ENCODE assay signal across 27 cellular contexts in genomic region chr20:7025635-7026034, GRCh38.
"Had no signal": no experiment of that assay in that cellular context is flagged by ENCODE, and none has a peak within 500 bp of the region (broad histone marks: within the 10 kb centered on the region; RNA-seq: fewer than 3 reads in every experiment).

No MANE protein-coding gene starts in this region.

- H3K4me2 ChIP-seq: hepatocyte, neural progenitor cell had no signal

- DNase-seq: islet precursor cell; left ventricle myocardium superior; mesendoderm; naive B cell; natural killer cell; nephron progenitor cell; occipital lobe; stimulated activated CD4-positive, alpha-beta T cell treated with anti-CD3 and anti-CD28 coated beads, Interleukin-12 subunit alpha, Interleukin-12 subunit beta, amount 100 ng/mL, for 4 hours; stimulated activated CD4-positive, alpha-beta T cell treated with anti-CD3 and anti-CD28 coated beads, Interleukin-15, amount 100 ng/mL, for 24 hours; stimulated activated CD4-positive, alpha-beta T cell treated with anti-CD3 and anti-CD28 coated beads, Interleukin-2, amount 100 ng/mL, for 24 hours; stimulated activated CD4-positive, alpha-beta T cell treated with anti-CD3 and anti-CD28 coated beads, Interleukin-4, amount 100 ng/mL, for 1 hour; stimulated activated naive B cell treated with anti-CD40 and anti-IgM and Interleukin-4, amounts not matched to agents 10 μg/mL and 1 μg/mL and 100 μg/mL, for 72 hours; stimulated activated naive CD8-positive, alpha-beta T cell treated with anti-CD3 and anti-CD28 coated beads, Interleukin-15, Interleukin-2, amounts not matched to agents 100 U/mL and 50 U/mL, for 24 hours; stomach; testis; thyroid gland; trophoblast cell; uterus had no signal

- H3K4me3 ChIP-seq: hepatocyte, lung, neural progenitor cell, right atrium auricular region, skin epidermis, stomach, testis, thyroid gland, uterus had no signal

- H3K27ac ChIP-seq: hepatocyte, neural progenitor cell, neutrophil, right atrium auricular region, skin epidermis, stomach, testis, thyroid gland, uterus had no signal

- H3K4me1 Mint-ChIP-seq: mesothelial cell of epicardium; naive B cell; natural killer cell; neural progenitor cell; stimulated activated naive B cell treated with anti-CD40 and anti-IgM and Interleukin-4, amounts not matched to agents 10 μg/mL and 1 μg/mL and 100 μg/mL, for 72 hours had no signal

- H3K27ac Mint-ChIP-seq: mesothelial cell of epicardium; naive B cell; natural killer cell; nephron progenitor cell; neural progenitor cell; progenitor cell of endocrine pancreas; stimulated activated naive B cell treated with anti-CD40 and anti-IgM and Interleukin-4, amounts not matched to agents 10 μg/mL and 1 μg/mL and 100 μg/mL, for 72 hours had no signal

- H3K36me3 Mint-ChIP-seq: neural progenitor cell; stimulated activated naive B cell treated with anti-CD40 and anti-IgM and Interleukin-4, amounts not matched to agents 10 μg/mL and 1 μg/mL and 100 μg/mL, for 72 hours had no signal

- H3K4me3 Mint-ChIP-seq: mesothelial cell of epicardium; natural killer cell; nephron progenitor cell; neural progenitor cell; stimulated activated naive B cell treated with anti-CD40 and anti-IgM and Interleukin-4, amounts not matched to agents 10 μg/mL and 1 μg/mL and 100 μg/mL, for 72 hours had no signal

- H3K79me2 ChIP-seq: hepatocyte had no signal

- H3K36me3 ChIP-seq: neural progenitor cell, neutrophil, right atrium auricular region, stomach, thyroid gland, uterus had no signal

- H3K27me3 Mint-ChIP-seq: naive B cell; progenitor cell of endocrine pancreas; stimulated activated naive B cell treated with anti-CD40 and anti-IgM and Interleukin-4, amounts not matched to agents 10 μg/mL and 1 μg/mL and 100 μg/mL, for 72 hours had no signal

- H2AFZ ChIP-seq: hepatocyte, neural progenitor cell had no signal

- ATAC-seq: left ventricle myocardium superior; natural killer cell; sciatic nerve; stimulated activated naive B cell treated with anti-CD40 and anti-IgM and Interleukin-4, amounts not matched to agents 10 μg/mL and 1 μg/mL and 100 μg/mL, for 72 hours; stimulated activated naive CD8-positive, alpha-beta T cell treated with anti-CD3 and anti-CD28 coated beads, Interleukin-15, Interleukin-2, amounts not matched to agents 100 U/mL and 50 U/mL, for 24 hours had no signal

- H3K27me3 ChIP-seq: hepatocyte, neural progenitor cell, neutrophil, right atrium auricular region, stomach, testis, thyroid gland, uterus had no signal

- H3K9me3 ChIP-seq: neutrophil, right atrium auricular region, testis, thyroid gland, uterus had no signal

- H3K4me1 ChIP-seq: neural progenitor cell, right atrium auricular region, stomach, testis, thyroid gland, uterus had no signal
